ENCODE assay signal across 12 cellular contexts in genomic region chr7:107560898-107561516, GRCh38. TPM values are rescaled to one million over a fixed set of nuclear protein-coding genes. Genes with fewer than 3 reads are reported as not detected.
A peak's percentile ranks its signal among the peaks of the same experiment; 100 is the strongest.
DNase-seq lines count a peak whose midpoint lies in the region; ATAC-seq, FAIRE-seq and TF ChIP-seq lines count a peak whose summit lies in the region.
"Had no signal": no experiment of that assay in that cellular context is flagged by ENCODE, and none has a peak within 500 bp of the region (broad histone marks: within the 10 kb centered on the region; RNA-seq: fewer than 3 reads in every experiment).

No MANE protein-coding gene starts in this region.

- peak overlapping the region; percentile 65 for H3K4me3 ChIP-seq in CD4-positive, CD25-positive, alpha-beta regulatory T cell (ENCODE audit: low read depth, low read length)
- peak overlapping the region in 1 of 2 experiments; percentile 6 for H3K4me3 ChIP-seq in mesenchymal stem cell (ENCODE audit: insufficient read depth in 1 of 2, low read depth in 1 of 2, low read length in 2 of 2)
- H3K4me3 ChIP-seq: upper lobe of right lung had no signal

- WGBS in mesenchymal stem cell, result 86% methylated on average over 5 of the region's 6 CpGs

- no peak for FAIRE-seq in H54 (lab: Jason Lieb, UNC)

- H3K27me3 Mint-ChIP-seq in CD4-positive, CD25-positive, alpha-beta regulatory T cell, result no peaks in the 10 kb centered on the region
- H3K27me3 Mint-ChIP-seq in IgD-negative memory B cell, result no peaks in the 10 kb centered on the region
- no peaks in the 10 kb centered on the region for H3K27me3 Mint-ChIP-seq in activated T-helper 1 cell treated with anti-CD3 and anti-CD28 coated beads, Interleukin-12 subunit alpha, Interleukin-12 subunit beta, Interleukin-2, Interleukin-4 antibody, amounts not matched to agents 30 ng/mL and 10 ng/mL and 1 ng/mL, durations not matched to agents 14 hours and 24 hours and 36 hours (ENCODE audit: insufficient read depth)

- peaks cover 46% of the 10 kb centered on the region for H3K4me1 ChIP-seq in CD4-positive, CD25-positive, alpha-beta regulatory T cell (ENCODE audit: control insufficient read depth, insufficient read depth, low read length, poor library complexity, severe bottlenecking)
- peaks cover 3% of the 10 kb centered on the region for H3K4me1 ChIP-seq in mesenchymal stem cell (ENCODE audit: control insufficient read depth, insufficient read depth, low read depth, low read length)

- H3K14ac ChIP-seq in mesenchymal stem cell (ENCODE audit: low read length in 2 of 2), result no peak overlapping the region

- no peak overlapping the region for H2BK15ac ChIP-seq in mesenchymal stem cell (ENCODE audit: low read depth, poor library complexity, severe bottlenecking)

- no peak for TF ChIP-seq POLR2A in H54 (IDR thresholded peaks at IDR 0.05; ENCODE audit: low read depth, low read length)

- no peak overlapping the region for H4K91ac ChIP-seq in mesenchymal stem cell (ENCODE audit: low read length)

- peak overlapping the region; percentile 76 for H3K27ac ChIP-seq in CD4-positive, CD25-positive, alpha-beta regulatory T cell (ENCODE audit: insufficient read depth, low read length, poor library complexity, severe bottlenecking)
- H3K27ac ChIP-seq in mesenchymal stem cell (ENCODE audit: low read length, poor library complexity, severe bottlenecking), result no peak overlapping the region
- H3K27ac ChIP-seq: upper lobe of right lung had no signal

- H3K36me3 Mint-ChIP-seq in CD4-positive, CD25-positive, alpha-beta regulatory T cell, result peaks cover 17% of the 10 kb centered on the region
- H3K36me3 Mint-ChIP-seq in IgD-negative memory B cell, result peaks cover 4% of the 10 kb centered on the region
- peaks cover 17% of the 10 kb centered on the region for H3K36me3 Mint-ChIP-seq in activated T-helper 1 cell treated with anti-CD3 and anti-CD28 coated beads, Interleukin-12 subunit alpha, Interleukin-12 subunit beta, Interleukin-2, Interleukin-4 antibody, amounts not matched to agents 30 ng/mL and 10 ng/mL and 1 ng/mL, durations not matched to agents 14 hours and 24 hours and 36 hours (ENCODE audit: low read depth)

- no peak overlapping the region for H2BK5ac ChIP-seq in mesenchymal stem cell (ENCODE audit: low read depth, low read length, poor library complexity, severe bottlenecking)

- no peak overlapping the region for H4K8ac ChIP-seq in mesenchymal stem cell (ENCODE audit: low read length)

- no peaks in the 10 kb centered on the region for H3K9me3 ChIP-seq in CD4-positive, CD25-positive, alpha-beta regulatory T cell (ENCODE audit: control insufficient read depth in 2 of 2, low read length in 2 of 2)
- H3K9me3 ChIP-seq in mesenchymal stem cell (ENCODE audit: control insufficient read depth, low read length), result no peaks in the 10 kb centered on the region
- H3K9me3 ChIP-seq: upper lobe of right lung had no signal

- H2AK5ac ChIP-seq in mesenchymal stem cell (ENCODE audit: low read length, severe bottlenecking), result no peak overlapping the region

- peak overlapping the region; percentile 70 to 93 (median 92) for H3K27ac Mint-ChIP-seq in CD4-positive, CD25-positive, alpha-beta regulatory T cell
- H3K27ac Mint-ChIP-seq in IgD-negative memory B cell, result peak overlapping the region in 2 of 3 donors; percentile 62 to 92
- peak overlapping the region; percentile 67 for H3K27ac Mint-ChIP-seq in activated T-helper 1 cell treated with anti-CD3 and anti-CD28 coated beads, Interleukin-12 subunit alpha, Interleukin-12 subunit beta, Interleukin-2, Interleukin-4 antibody, amounts not matched to agents 30 ng/mL and 10 ng/mL and 1 ng/mL, durations not matched to agents 14 hours and 24 hours and 36 hours

- no peak overlapping the region for H2BK120ac ChIP-seq in mesenchymal stem cell (ENCODE audit: low read depth, low read length)

- no peak overlapping the region for H3K18ac ChIP-seq in mesenchymal stem cell (ENCODE audit: low read depth in 1 of 2, low read length in 2 of 2)

- H3K4ac ChIP-seq in mesenchymal stem cell (ENCODE audit: low read depth in 1 of 2, low read length in 2 of 2), result no peak overlapping the region

- peak in 2 of 3 donors; percentile 48 to 76 for DNase-seq in CD4-positive, CD25-positive, alpha-beta regulatory T cell
- peak; percentile 17 for DNase-seq in activated T-helper 1 cell treated with anti-CD3 and anti-CD28 coated beads, Interleukin-12 subunit alpha, Interleukin-12 subunit beta, Interleukin-2, Interleukin-4 antibody, amounts not matched to agents 30 ng/mL and 10 ng/mL and 1 ng/mL, durations not matched to agents 14 hours and 24 hours and 36 hours (ENCODE audit: low spot score)
- DNase-seq in mesenchymal stem cell (no peak), H54 (ENCODE audit: insufficient read length, low spot score) (no peak), DMS53 treated with DMSO at 0.1 percent for 48 hours (lab: John Stamatoyannopoulos, UW; ENCODE audit: unreplicated experiment) (no peak)
- DNase-seq: anterior cingulate cortex; DMS79; stimulated activated CD4-positive, alpha-beta T cell treated with anti-CD3 and anti-CD28 coated beads, Interleukin-2, amount 100 ng/mL, for 24 hours; upper lobe of right lung had no signal

- no peaks in the 10 kb centered on the region for H3K27me3 ChIP-seq in CD4-positive, CD25-positive, alpha-beta regulatory T cell (ENCODE audit: control insufficient read depth, insufficient read depth, low read length)
- no peaks in the 10 kb centered on the region for H3K27me3 ChIP-seq in mesenchymal stem cell (ENCODE audit: control insufficient read depth in 1 of 2, insufficient read depth in 1 of 2, low read length in 2 of 2)
- H3K27me3 ChIP-seq: upper lobe of right lung had no signal

- peaks cover 12% of the 10 kb centered on the region for H3K79me1 ChIP-seq in mesenchymal stem cell (replicated peaks; ENCODE audit: low read length, poor library complexity, severe bottlenecking)

- H3K23ac ChIP-seq in mesenchymal stem cell (ENCODE audit: low read length in 2 of 2), result no peak overlapping the region

- H3K9me3 Mint-ChIP-seq in CD4-positive, CD25-positive, alpha-beta regulatory T cell, result peaks cover 0 to 2% (median 0%) of the 10 kb centered on the region in 7 donors
- no peaks in the 10 kb centered on the region for H3K9me3 Mint-ChIP-seq in IgD-negative memory B cell
- H3K9me3 Mint-ChIP-seq in activated T-helper 1 cell treated with anti-CD3 and anti-CD28 coated beads, Interleukin-12 subunit alpha, Interleukin-12 subunit beta, Interleukin-2, Interleukin-4 antibody, amounts not matched to agents 30 ng/mL and 10 ng/mL and 1 ng/mL, durations not matched to agents 14 hours and 24 hours and 36 hours, result no peaks in the 10 kb centered on the region

- H2BK12ac ChIP-seq in mesenchymal stem cell (ENCODE audit: low read length in 2 of 2), result no peak overlapping the region

- intact Hi-C loops in activated T-helper 1 cell treated with anti-CD3 and anti-CD28 coated beads, Interleukin-12 subunit alpha, Interleukin-12 subunit beta, Interleukin-2, Interleukin-4 antibody, amounts not matched to agents 30 ng/mL and 10 ng/mL and 1 ng/mL, durations not matched to agents 14 hours and 24 hours and 36 hours (cut with micrococcal nuclease), result loop anchor here (1.0 to 10.0 kb wide), 5 partner anchors 9 to 1011 kb away; partner anchors contain the start of gene PIK3CG

- peaks cover 12% of the 10 kb centered on the region for H3K36me3 ChIP-seq in CD4-positive, CD25-positive, alpha-beta regulatory T cell (ENCODE audit: control insufficient read depth, insufficient read depth, low read length)
- H3K36me3 ChIP-seq in mesenchymal stem cell (ENCODE audit: control insufficient read depth in 1 of 2, insufficient read depth in 2 of 2, low read depth in 1 of 2, low read length in 2 of 2), result peaks cover 0 to 19% of the 10 kb centered on the region in 2 experiments

- peak overlapping the region; percentile 7 for H3K9ac ChIP-seq in mesenchymal stem cell (ENCODE audit: low read length)

- ATAC-seq in CD4-positive, CD25-positive, alpha-beta regulatory T cell (ENCODE audit: low read depth in 2 of 2), result peak in 1 of 2 donors; percentile 48
- no peak for ATAC-seq in HG03342 (IDR thresholded peaks at IDR 0.05; ENCODE audit: unreplicated experiment)
- ATAC-seq in activated CD4-positive, CD25-positive, alpha-beta regulatory T cell treated with anti-CD3 and anti-CD28 coated beads, Interleukin-2, amount 50 U/mL, for 24 hours, result no peak
- ATAC-seq: upper lobe of right lung had no signal

- peak overlapping the region; percentile 83 to 92 (median 90) for H3K4me3 Mint-ChIP-seq in CD4-positive, CD25-positive, alpha-beta regulatory T cell
- H3K4me3 Mint-ChIP-seq in IgD-negative memory B cell, result peak overlapping the region in 3 of 4 donors; percentile 56 to 80 (median 78)
- peak overlapping the region; percentile 89 for H3K4me3 Mint-ChIP-seq in activated T-helper 1 cell treated with anti-CD3 and anti-CD28 coated beads, Interleukin-12 subunit alpha, Interleukin-12 subunit beta, Interleukin-2, Interleukin-4 antibody, amounts not matched to agents 30 ng/mL and 10 ng/mL and 1 ng/mL, durations not matched to agents 14 hours and 24 hours and 36 hours

- no peak overlapping the region for H3K4me2 ChIP-seq in mesenchymal stem cell (ENCODE audit: low read length, poor library complexity, severe bottlenecking)

- H3K4me1 Mint-ChIP-seq in CD4-positive, CD25-positive, alpha-beta regulatory T cell, result peaks cover 45 to 80% (median 52%) of the 10 kb centered on the region in 4 donors
- peaks cover 34 to 42% (median 41%) of the 10 kb centered on the region in 3 donors for H3K4me1 Mint-ChIP-seq in IgD-negative memory B cell
- H3K4me1 Mint-ChIP-seq in activated T-helper 1 cell treated with anti-CD3 and anti-CD28 coated beads, Interleukin-12 subunit alpha, Interleukin-12 subunit beta, Interleukin-2, Interleukin-4 antibody, amounts not matched to agents 30 ng/mL and 10 ng/mL and 1 ng/mL, durations not matched to agents 14 hours and 24 hours and 36 hours (ENCODE audit: low read depth), result peaks cover 66% of the 10 kb centered on the region

- H2AFZ ChIP-seq in mesenchymal stem cell (ENCODE audit: low read depth, low read length), result no peak overlapping the region

RNA-seq across cellular contexts. Expression of gene COG5, which starts 2.7 kb away (rescaled TPM):
- 68.2 TPM for total RNA-seq in CD4-positive, CD25-positive, alpha-beta regulatory T cell
- 10 to 100 TPM; 23.2 to 47.9 (median 31.0) TPM for polyA plus RNA-seq in CD4-positive, CD25-positive, alpha-beta regulatory T cell
- 27.3 TPM for polyA plus RNA-seq in IgD-negative memory B cell
- total RNA-seq in activated T-helper 1 cell treated with anti-CD3 and anti-CD28 coated beads, Interleukin-12 subunit alpha, Interleukin-12 subunit beta, Interleukin-2, Interleukin-4 antibody, amounts not matched to agents 30 ng/mL and 10 ng/mL and 1 ng/mL, durations not matched to agents 14 hours and 24 hours and 36 hours, result 36.5 and 39.1 TPM in 2 replicates
- 18.3 TPM for polyA plus RNA-seq in mesenchymal stem cell (2013, experiment 1 of 2)
- polyA plus RNA-seq in mesenchymal stem cell (2013, experiment 2 of 2), result 19.7 TPM

RNA-seq across cellular contexts. Expression of gene DUS4L, which starts 2.8 kb away (rescaled TPM):
- total RNA-seq in CD4-positive, CD25-positive, alpha-beta regulatory T cell, result 6.9 TPM
- 1 to 10 TPM; 4.4 to 5.0 (median 4.7) TPM for polyA plus RNA-seq in CD4-positive, CD25-positive, alpha-beta regulatory T cell
- polyA plus RNA-seq in IgD-negative memory B cell, result 5.9 TPM
- total RNA-seq in activated T-helper 1 cell treated with anti-CD3 and anti-CD28 coated beads, Interleukin-12 subunit alpha, Interleukin-12 subunit beta, Interleukin-2, Interleukin-4 antibody, amounts not matched to agents 30 ng/mL and 10 ng/mL and 1 ng/mL, durations not matched to agents 14 hours and 24 hours and 36 hours, result 11.8 and 13.5 TPM in 2 replicates
- polyA plus RNA-seq in mesenchymal stem cell (2013, experiment 1 of 2), result 4.2 TPM
- 4.7 TPM for polyA plus RNA-seq in mesenchymal stem cell (2013, experiment 2 of 2)

RNA-seq across cellular contexts. Expression of gene BCAP29, which starts 19.0 kb away (rescaled TPM):
- 15.5 TPM for total RNA-seq in CD4-positive, CD25-positive, alpha-beta regulatory T cell
- polyA plus RNA-seq in CD4-positive, CD25-positive, alpha-beta regulatory T cell, result 10 to 100 TPM; 29.6 to 47.4 (median 35.5) TPM
- polyA plus RNA-seq in IgD-negative memory B cell, result 43.6 TPM
- 43.5 and 44.5 TPM in 2 replicates for total RNA-seq in activated T-helper 1 cell treated with anti-CD3 and anti-CD28 coated beads, Interleukin-12 subunit alpha, Interleukin-12 subunit beta, Interleukin-2, Interleukin-4 antibody, amounts not matched to agents 30 ng/mL and 10 ng/mL and 1 ng/mL, durations not matched to agents 14 hours and 24 hours and 36 hours
- 57.1 TPM for polyA plus RNA-seq in mesenchymal stem cell (2013, experiment 1 of 2)
- polyA plus RNA-seq in mesenchymal stem cell (2013, experiment 2 of 2), result 55.8 TPM

Comparison
In these comparisons a context has a peak if more than half of its experiments do, and no peak if none do; other contexts are left out.
1. DNase-seq: peak in CD4-positive, CD25-positive, alpha-beta regulatory T cell (2 of 3) and activated T-helper 1 cell treated with anti-CD3 and anti-CD28 coated beads, Interleukin-12 subunit alpha, Interleukin-12 subunit beta, Interleukin-2, Interleukin-4 antibody, amounts not matched to agents 30 ng/mL and 10 ng/mL and 1 ng/mL, durations not matched to agents 14 hours and 24 hours and 36 hours (single experiment); none in mesenchymal stem cell (single experiment), H54 (single experiment) and DMS53 treated with DMSO at 0.1 percent for 48 hours (single experiment).
2. Peak in every context shown above with its lines, with median percentiles within 50 percentile points of each other: H3K27ac Mint-ChIP-seq and H3K4me3 Mint-ChIP-seq.